In the genomic region with DNA sequence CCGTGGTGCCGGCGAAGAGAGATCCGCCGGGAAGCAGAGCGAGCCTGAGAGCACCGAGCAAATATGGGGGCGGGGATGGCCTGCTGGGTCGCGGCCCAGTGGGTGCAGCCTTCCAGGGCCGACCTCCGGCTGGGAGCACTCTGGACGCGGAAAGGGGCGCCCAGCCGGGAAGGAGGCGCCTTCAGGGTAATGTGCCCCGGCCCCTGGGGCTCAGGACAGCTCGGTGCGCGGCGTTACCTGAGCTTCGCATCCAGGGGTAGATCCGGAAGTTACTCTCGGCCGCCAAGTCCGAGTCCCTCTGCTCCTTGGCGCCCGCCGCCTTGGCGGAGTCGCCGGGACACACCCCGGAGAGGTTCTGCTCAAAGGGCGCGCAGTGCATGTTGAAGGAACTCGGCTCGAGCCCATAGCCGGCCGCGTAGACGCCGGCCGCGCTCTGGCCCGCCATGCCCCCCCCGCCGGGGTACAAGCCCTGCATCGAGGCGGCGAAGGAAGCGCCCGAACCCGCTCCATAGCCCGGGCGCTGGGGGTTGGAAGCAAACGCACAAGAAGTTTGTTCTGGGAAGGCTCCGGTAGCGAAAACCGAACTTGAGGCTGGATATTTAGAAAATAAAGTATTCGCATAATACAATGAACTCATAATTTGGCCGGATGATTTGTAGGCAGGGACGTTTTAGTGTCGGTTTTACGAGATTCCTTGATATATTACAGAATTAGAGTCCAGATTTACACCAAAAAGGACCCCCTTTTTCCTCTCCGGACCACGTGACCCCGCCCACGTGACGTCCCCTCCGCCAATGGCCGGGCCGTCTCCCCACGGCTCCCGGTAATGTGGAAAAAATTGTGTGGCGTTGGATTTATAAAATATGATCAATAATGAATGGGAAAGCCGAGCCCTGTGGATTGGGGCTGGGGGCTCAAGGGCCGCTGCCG, we compare ENCODE assay signal across 8 cellular contexts. TPM values are rescaled to one million over a fixed set of nuclear protein-coding genes. Genes with fewer than 3 reads are reported as not detected.
A peak's percentile ranks its signal among the peaks of the same experiment; 100 is the strongest.
DNase-seq lines count a peak whose midpoint lies in the region; ATAC-seq, FAIRE-seq and TF ChIP-seq lines count a peak whose summit lies in the region.

Gene HOXB7 (minus strand): TSS at position 736 of the 930 bp plus-strand sequence. CDS start 99 bp downstream, at position 637.

- no peaks in the 10 kb centered on the region for H3K9me3 ChIP-seq in CD4-positive, alpha-beta T cell (ENCODE audit: control insufficient read depth, low read length)
- H3K9me3 ChIP-seq in HCT116 (ENCODE audit: control insufficient read depth in 1 of 2, insufficient read depth in 1 of 2, low read depth in 1 of 2, low read length in 2 of 2) (no peaks in the 10 kb centered on the region), iPS-18c (ENCODE audit: control insufficient read depth, insufficient read depth, low read length) (peaks cover 2% of the 10 kb centered on the region)

- peaks cover 89% of the 10 kb centered on the region for H3K27me3 Mint-ChIP-seq in CD4-positive, alpha-beta T cell
- H3K27me3 Mint-ChIP-seq in activated naive CD8-positive, alpha-beta T cell, result peaks cover 38% of the 10 kb centered on the region

- H3K36me3 Mint-ChIP-seq in CD4-positive, alpha-beta T cell (ENCODE audit: low read depth), result no peaks in the 10 kb centered on the region
- H3K36me3 Mint-ChIP-seq in activated naive CD8-positive, alpha-beta T cell, result no peaks in the 10 kb centered on the region

- peaks cover 65% of the 10 kb centered on the region for H3K79me2 ChIP-seq in HCT116 (ENCODE audit: insufficient read depth, low read length)

- POLR2A ChIA-PET in CD4-positive, alpha-beta T cell (lab: Charles Lee), result interaction anchor here (0.6 to 1.5 kb wide), 3 partner anchors 8 to 24 kb away, joined by 3 to 9 read pairs (median 5); partner anchors contain the start of gene HOXB5
- POLR2A ChIA-PET in HCT116 (lab: Charles Lee), result interaction anchor here (0.6 to 1.0 kb wide), 3 partner anchors 16 to 391 kb away, joined by 3 to 5 read pairs (median 5); partner anchors contain the start of gene HOXB9

- peaks cover 80% of the 10 kb centered on the region for H3K27me3 ChIP-seq in CD4-positive, alpha-beta T cell (ENCODE audit: control insufficient read depth, insufficient read depth, low read length)
- H3K27me3 ChIP-seq in HCT116 (ENCODE audit: insufficient read depth, low read length), result no peaks in the 10 kb centered on the region

- no peak within 1 kb of the TSS for H3K27ac ChIP-seq in CD4-positive, alpha-beta T cell (ENCODE audit: low read depth, low read length)
- H3K27ac ChIP-seq in HCT116 (ENCODE audit: low read depth, low read length) (peak within 1 kb of the TSS; percentile 98), skin epidermis (peak within 1 kb of the TSS in 19 of 21 experiments; percentile 27 to 95 (median 63))

- RAD21 ChIA-PET in HCT116 (lab: Charles Lee; ENCODE audit: low non-redundant PET in 1 of 2, low total read pairs in 2 of 2, uncharacterized antibody in 2 of 2, unreplicated experiment in 2 of 2), result interaction anchor here in 1 of 2 experiments (0.6 kb wide), 1 partner anchor 9 kb away, joined by 9 read pairs; no protein-coding TSS in a partner anchor

- BruUV-seq in HCT116 (replicated peaks; lab: Mats Ljungman, UMichigan), result TSS peak; percentile 45

- H3K9ac ChIP-seq in HCT116 (ENCODE audit: low read length), result peak within 1 kb of the TSS; percentile 97

- peak within 1 kb of the TSS; percentile 95 for H3K4me2 ChIP-seq in HCT116 (ENCODE audit: low read length)

- peak within 1 kb of the TSS; percentile 80 to 90 for H3K4me3 ChIP-seq in HCT116 (replicated peaks in 1 of 2; ENCODE audit: low read depth in 1 of 2, low read length in 2 of 2)
- H3K4me3 ChIP-seq in iPS-18c (ENCODE audit: insufficient read depth, low read depth, low read length), result peak within 1 kb of the TSS; percentile 24
- peak within 1 kb of the TSS; percentile 31 to 56 (median 46) for H3K4me3 ChIP-seq in skin epidermis

- CTCF ChIA-PET in CD4-positive, alpha-beta T cell (lab: Charles Lee), result interaction anchor here (0.7 to 4.1 kb wide), 2 partner anchors 8 to 135 kb away, joined by 3 to 20 read pairs; no protein-coding TSS in a partner anchor
- CTCF ChIA-PET in HCT116 (lab: Charles Lee), result interaction anchor here (0.8 to 1.6 kb wide), 8 partner anchors 8 to 585 kb away, joined by 3 to 6 read pairs (median 4); no protein-coding TSS in a partner anchor

- no peaks in the 10 kb centered on the region for H4K20me1 ChIP-seq in HCT116 (ENCODE audit: insufficient read depth)

- peak within 1 kb of the TSS; percentile 75 for H2AFZ ChIP-seq in HCT116 (ENCODE audit: low read depth, low read length, poor library complexity, severe bottlenecking)

- peak in 3 of 10 experiments; percentile 36 to 62 (median 40) for DNase-seq in CD4-positive, alpha-beta T cell
- DNase-seq in HCT116 (ENCODE audit: low read depth, low spot score), result no peak
- DNase-seq in RCC 7860 (ENCODE audit: low spot score), result no peak

- no peaks in the 10 kb centered on the region for H3K9me2 ChIP-seq in HCT116 (ENCODE audit: insufficient read depth)

- TF ChIP-seq POLR2A in HCT116 (IDR thresholded peaks at IDR 0.05; ENCODE audit: borderline replicate concordance, extremely low read depth, insufficient read depth, insufficient read length), result peak; percentile 38

- ATAC-seq in CD4-positive, alpha-beta T cell (ENCODE audit: poor library complexity), result peak; percentile 18
- ATAC-seq in HCT116 (peak; percentile 36), HG03469 (IDR thresholded peaks at IDR 0.05; ENCODE audit: unreplicated experiment) (no peak), GM18520 (IDR thresholded peaks at IDR 0.05; ENCODE audit: unreplicated experiment) (no peak)

- H3K4me3 Mint-ChIP-seq in CD4-positive, alpha-beta T cell, result peak within 1 kb of the TSS; percentile 89
- H3K4me3 Mint-ChIP-seq in activated naive CD8-positive, alpha-beta T cell, result peak within 1 kb of the TSS; percentile 98

- H3K4me1 Mint-ChIP-seq in CD4-positive, alpha-beta T cell (ENCODE audit: low read depth), result peaks cover 51% of the 10 kb centered on the region
- peaks cover 33% of the 10 kb centered on the region for H3K4me1 Mint-ChIP-seq in activated naive CD8-positive, alpha-beta T cell (ENCODE audit: low read depth)

- intact Hi-C loops in CD4-positive, alpha-beta T cell (cut with DNase I, micrococcal nuclease), result loop anchor here in 1 of 2 experiments (5.0 to 10.0 kb wide), 2 partner anchors 273 to 766 kb away; partner anchors contain the start of gene SCRN2
- intact Hi-C loops in HCT116 (cut with micrococcal nuclease), result loop anchor here (10.0 kb wide), 1 partner anchor 126 kb away; no protein-coding TSS in a partner anchor

- H3K4me1 ChIP-seq in HCT116 (ENCODE audit: control insufficient read depth in 1 of 2, insufficient read depth in 2 of 2, low read length in 2 of 2), result peaks cover 20 to 53% of the 10 kb centered on the region in 2 experiments

- TF ChIP-seq CTCF in CD4-positive, alpha-beta T cell (IDR thresholded peaks at IDR 0.05), result no peak
- no peak for TF ChIP-seq CTCF in HCT116 (IDR thresholded peaks at IDR 0.05 in 2 of 3, conservative IDR thresholded peaks at IDR 0.05 in 1 of 3; ENCODE audit: borderline replicate concordance in 1 of 3, insufficient read depth in 1 of 3, low read depth in 2 of 3, low read length in 2 of 3)

- FAIRE-seq in RCC 7860 (lab: Jason Lieb, UNC), result peak; percentile 63

- H3K36me3 ChIP-seq in HCT116 (ENCODE audit: control insufficient read depth in 1 of 2, insufficient read depth in 2 of 2, low read length in 2 of 2), result no peaks in the 10 kb centered on the region

- TF ChIP-seq RAD21 in HCT116 (IDR thresholded peaks at IDR 0.05; ENCODE audit: low read depth), result no peak

- no peak within 1 kb of the TSS for H3K27ac Mint-ChIP-seq in CD4-positive, alpha-beta T cell
- H3K27ac Mint-ChIP-seq in activated naive CD8-positive, alpha-beta T cell, result no peak within 1 kb of the TSS

- no peaks in the 10 kb centered on the region for H3K9me3 Mint-ChIP-seq in CD4-positive, alpha-beta T cell
- H3K9me3 Mint-ChIP-seq in activated naive CD8-positive, alpha-beta T cell (ENCODE audit: low read depth), result no peaks in the 10 kb centered on the region

TF ChIP-seq in HCT116, 20 proteins besides CTCF, POLR2A, EP300 and RAD21:
- TF ChIP-seq EZH2phosphoT487 (IDR thresholded peaks at IDR 0.05; ENCODE audit: borderline replicate concordance) (no peak), YY1 (IDR thresholded peaks at IDR 0.05; ENCODE audit: extremely low read depth, insufficient replicate concordance, low read depth, low read length) (peak; percentile 75), EGR1 (IDR thresholded peaks at IDR 0.05; ENCODE audit: low read depth) (no peak), FOSL1 (IDR thresholded peaks at IDR 0.05; ENCODE audit: low read depth) (no peak), ZNF274 (IDR thresholded peaks at IDR 0.05; ENCODE audit: low read depth, low read length) (no peak), ELF1 (IDR thresholded peaks at IDR 0.05; ENCODE audit: borderline replicate concordance, low read depth) (no peak), SIN3A (IDR thresholded peaks at IDR 0.05; ENCODE audit: low read depth) (no peak), ZFX (IDR thresholded peaks at IDR 0.05) (peak; percentile 97), EZH2 (IDR thresholded peaks at IDR 0.05) (no peak), POLR2AphosphoS5 (IDR thresholded peaks at IDR 0.05; ENCODE audit: low read depth, low read length) (peak; percentile 74)
- TF ChIP-seq, protein P1, sequence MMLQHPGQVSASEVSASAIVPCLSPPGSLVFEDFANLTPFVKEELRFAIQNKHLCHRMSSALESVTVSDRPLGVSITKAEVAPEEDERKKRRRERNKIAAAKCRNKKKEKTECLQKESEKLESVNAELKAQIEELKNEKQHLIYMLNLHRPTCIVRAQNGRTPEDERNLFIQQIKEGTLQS (IDR thresholded peaks at IDR 0.05), result no peak
- TF ChIP-seq, protein P2, sequence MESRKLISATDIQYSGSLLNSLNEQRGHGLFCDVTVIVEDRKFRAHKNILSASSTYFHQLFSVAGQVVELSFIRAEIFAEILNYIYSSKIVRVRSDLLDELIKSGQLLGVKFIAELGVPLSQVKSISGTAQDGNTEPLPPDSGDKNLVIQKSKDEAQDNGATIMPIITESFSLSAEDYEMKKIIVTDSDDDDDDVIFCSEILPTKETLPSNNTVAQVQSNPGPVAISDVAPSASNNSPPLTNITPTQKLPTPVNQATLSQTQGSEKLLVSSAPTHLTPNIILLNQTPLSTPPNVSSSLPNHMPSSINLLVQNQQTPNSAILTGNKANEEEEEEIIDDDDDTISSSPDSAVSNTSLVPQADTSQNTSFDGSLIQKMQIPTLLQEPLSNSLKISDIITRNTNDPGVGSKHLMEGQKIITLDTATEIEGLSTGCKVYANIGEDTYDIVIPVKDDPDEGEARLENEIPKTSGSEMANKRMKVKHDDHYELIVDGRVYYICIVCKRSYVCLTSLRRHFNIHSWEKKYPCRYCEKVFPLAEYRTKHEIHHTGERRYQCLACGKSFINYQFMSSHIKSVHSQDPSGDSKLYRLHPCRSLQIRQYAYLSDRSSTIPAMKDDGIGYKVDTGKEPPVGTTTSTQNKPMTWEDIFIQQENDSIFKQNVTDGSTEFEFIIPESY (IDR thresholded peaks at IDR 0.05; ENCODE audit: extremely low read depth, insufficient replicate concordance, low read length), result no peak

RNA-seq across cellular contexts. Expression of gene HOXB7, which starts in this region (rescaled TPM):
- not detected for total RNA-seq in CD4-positive, alpha-beta T cell
- 33.6 TPM for total RNA-seq in HCT116 (2021; ENCODE audit: unreplicated experiment)
- polyA plus RNA-seq in HCT116 (2012), result 16.8 and 23.4 TPM in 2 replicates

Comparison
In these comparisons a context has a peak if more than half of its experiments do, and no peak if none do; other contexts are left out.
1. RNA of gene HOXB7 (total RNA-seq): 33.6 TPM in HCT116 (single experiment); not detected in CD4-positive, alpha-beta T cell; every median in the first group is over 10 times any median in the second.
2. Peak in ATAC-seq in CD4-positive, alpha-beta T cell; RNA of the gene not detected or under 1 TPM.
3. H3K4me3 ChIP-seq: peak in every context shown above with its lines; median percentile 85 in HCT116; 46 in skin epidermis; 24 in iPS-18c.